ENCODE assay signal across 11 cellular contexts in the genomic region with DNA sequence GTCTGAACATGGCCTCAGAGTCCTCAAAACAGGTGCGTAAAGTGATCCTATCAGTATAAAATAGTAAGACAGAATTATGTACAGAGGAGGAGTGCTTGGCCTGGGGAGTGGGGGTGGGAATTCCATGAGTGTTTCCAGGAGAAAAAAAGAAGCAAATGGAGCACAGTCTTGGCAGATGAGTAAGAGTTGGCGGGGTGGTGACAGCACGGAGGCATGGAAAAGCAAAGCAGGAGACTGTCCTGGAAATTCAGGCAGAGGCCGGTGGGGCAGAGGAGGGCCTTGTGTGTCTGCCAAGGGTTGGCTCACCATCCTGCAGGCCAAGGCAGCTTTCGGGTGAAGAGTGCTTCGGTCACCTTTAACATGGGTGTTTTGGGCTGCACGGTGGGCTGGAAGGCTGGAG.
DNase-seq lines count a peak whose midpoint lies in the region; TF ChIP-seq lines count a peak whose summit lies in the region.
"Had no signal": no experiment of that assay in that cellular context is flagged by ENCODE, and none has a peak within 500 bp of the region (broad histone marks: within the 10 kb centered on the region; RNA-seq: fewer than 3 reads in every experiment).

No MANE protein-coding gene starts in this region.

- H3K27me3 Mint-ChIP-seq in Caco-2 (ENCODE audit: insufficient read depth, unreplicated experiment), result peaks cover 3% of the 10 kb centered on the region

- 2% methylated on average over 6 of the region's 7 CpGs for WGBS in mammary epithelial cell (ENCODE audit: low coverage, missing lambda C conversion rate)
- WGBS in hepatocyte (ENCODE audit: low lambda C conversion rate, missing lambda C conversion rate), result 89% methylated on average over 7 of the region's 7 CpGs

- no peaks in the 10 kb centered on the region for H3K9me2 ChIP-seq in hepatocyte (replicated peaks; ENCODE audit: insufficient read depth)

- CTCF ChIA-PET in mammary epithelial cell (lab: Charles Lee; ENCODE audit: low non-redundant PET) (interaction anchor here (0.6 kb wide), 1 partner anchor 32 kb away, joined by 5 read pairs; no protein-coding TSS in a partner anchor), Caco-2 (lab: Charles Lee) (no interaction called here)

- peaks cover 11% of the 10 kb centered on the region for H3K4me1 Mint-ChIP-seq in Caco-2 (ENCODE audit: low read depth, unreplicated experiment)

- H3K9me3 Mint-ChIP-seq in Caco-2 (ENCODE audit: unreplicated experiment), result no peaks in the 10 kb centered on the region

- intact Hi-C loops in mammary epithelial cell (cut with micrococcal nuclease) (loop anchor here (1.0 kb wide), 1 partner anchor 8 kb away; no protein-coding TSS in a partner anchor), Caco-2 (cut with micrococcal nuclease; ENCODE audit: unreplicated experiment) (no loop called here)

- no peaks in the 10 kb centered on the region for H3K27me3 ChIP-seq in mammary epithelial cell (ENCODE audit: insufficient read depth, low read length)
- H3K27me3 ChIP-seq in hepatocyte, result no peaks in the 10 kb centered on the region
- no peaks in the 10 kb centered on the region for H3K27me3 ChIP-seq in skeletal muscle tissue (ENCODE audit: control insufficient read depth in 3 of 3, insufficient read depth in 3 of 3, low read length in 3 of 3)
- no peaks in the 10 kb centered on the region; the same call in 1 of the 2 replicates for H3K27me3 ChIP-seq in Caco-2 (replicated peaks; ENCODE audit: control insufficient read depth, insufficient read depth, low read length)

- DNase-seq in GM04504 (ENCODE audit: low read depth) (peak; percentile 85), mammary epithelial cell (peak; percentile 35), hepatocyte (ENCODE audit: low spot score) (peak; percentile 47), NCI-H748 treated with DMSO at 0.1 percent for 48 hours (lab: John Stamatoyannopoulos, UW) (no peak), Caco-2 (no peak), OCI-M2 (lab: John Stamatoyannopoulos, UW; ENCODE audit: unreplicated experiment) (no peak)
- no peak for DNase-seq in activated naive CD4-positive, alpha-beta T cell treated with anti-CD3 and anti-CD28 coated beads, Interleukin-2, amount 50 U/mL, for 16 hours
- DNase-seq: MM.1S, naive B cell, SHP77 had no signal

- no peak overlapping the region for H3K4me3 ChIP-seq in mammary epithelial cell (replicated peaks in 1 of 3; ENCODE audit: insufficient read depth in 1 of 3, low read depth in 2 of 3, low read length in 3 of 3)
- no peak overlapping the region for H3K4me3 ChIP-seq in hepatocyte
- H3K4me3 ChIP-seq in skeletal muscle tissue (ENCODE audit: low read length in 3 of 3), result peak overlapping the region in 2 of 3 donors; percentile 17 to 42
- H3K4me3 ChIP-seq in Caco-2 (ENCODE audit: low read depth, low read length), result no peak overlapping the region

- H3K27ac ChIP-seq in mammary epithelial cell (ENCODE audit: insufficient read depth, low read depth, low read length) (peak overlapping the region; percentile 50), hepatocyte (peak overlapping the region; percentile 86), skeletal muscle tissue (ENCODE audit: low read depth, low read length) (peak overlapping the region; percentile 84)

- dilution Hi-C loops in mammary epithelial cell (cut with HindIII; ENCODE audit: low sequenced_read_pairs), result no loop called here

- H3K36me3 Mint-ChIP-seq in Caco-2 (ENCODE audit: insufficient read depth, unreplicated experiment), result no peaks in the 10 kb centered on the region
- H3K36me3 Mint-ChIP-seq: naive B cell had no signal

- H3K9me3 ChIP-seq in mammary epithelial cell (replicated peaks; ENCODE audit: insufficient read depth, low read length), result no peaks in the 10 kb centered on the region
- H3K9me3 ChIP-seq in hepatocyte (ENCODE audit: low read depth), result no peaks in the 10 kb centered on the region
- no peaks in the 10 kb centered on the region for H3K9me3 ChIP-seq in skeletal muscle tissue (ENCODE audit: control insufficient read depth in 3 of 3, low read length in 3 of 3)
- no peaks in the 10 kb centered on the region for H3K9me3 ChIP-seq in Caco-2

- TF ChIP-seq CTCF in mammary epithelial cell (conservative IDR thresholded peaks at IDR 0.05 in 1 of 2, IDR thresholded peaks at IDR 0.05 in 1 of 2; ENCODE audit: extremely low read depth in 1 of 2, insufficient read depth in 1 of 2, low read depth in 1 of 2, low read length in 2 of 2), result no peak
- no peak for TF ChIP-seq CTCF in hepatocyte (IDR thresholded peaks at IDR 0.05; ENCODE audit: poor library complexity)
- TF ChIP-seq CTCF in Caco-2 (IDR thresholded peaks at IDR 0.05; ENCODE audit: insufficient read depth in 1 of 2, low read depth in 1 of 2, low read length in 1 of 2, severe bottlenecking in 1 of 2, unreplicated experiment in 1 of 2), result no peak

- peaks cover 40% of the 10 kb centered on the region for H3K4me1 ChIP-seq in mammary epithelial cell (ENCODE audit: insufficient read depth, low read length)
- H3K4me1 ChIP-seq in hepatocyte (ENCODE audit: insufficient read depth), result peaks cover 33% of the 10 kb centered on the region
- peaks cover 42 to 54% (median 46%) of the 10 kb centered on the region in 3 donors for H3K4me1 ChIP-seq in skeletal muscle tissue (ENCODE audit: control insufficient read depth in 3 of 3, insufficient read depth in 3 of 3, low read length in 3 of 3)
- H3K4me1 ChIP-seq in Caco-2, result peaks cover 4% of the 10 kb centered on the region; the same call in 1 of the 2 replicates

- H3K9ac ChIP-seq in mammary epithelial cell (ENCODE audit: insufficient read depth, low read length) (no peak overlapping the region), skeletal muscle tissue (ENCODE audit: low read depth in 1 of 3, low read length in 3 of 3) (peak overlapping the region; percentile 17 to 40 (median 27))

- BruUV-seq in mammary epithelial cell (replicated peaks; lab: Mats Ljungman, UMichigan) (no TSS peak), Caco-2 (replicated peaks; lab: Mats Ljungman, UMichigan) (no TSS peak)

- no peak overlapping the region for H3K4me3 Mint-ChIP-seq in Caco-2 (ENCODE audit: unreplicated experiment)
- H3K4me3 Mint-ChIP-seq: naive B cell had no signal

- H3K79me2 ChIP-seq in mammary epithelial cell (ENCODE audit: insufficient read depth, low read length), result no peaks in the 10 kb centered on the region
- H3K79me2 ChIP-seq in hepatocyte, result no peaks in the 10 kb centered on the region

- H2AFZ ChIP-seq in mammary epithelial cell (ENCODE audit: low read depth, low read length) (peak overlapping the region; percentile 28), hepatocyte (no peak overlapping the region)

- POLR2A ChIA-PET in Caco-2 (lab: Charles Lee), result no interaction called here

- H3K27ac Mint-ChIP-seq in Caco-2 (ENCODE audit: unreplicated experiment), result no peak overlapping the region
- H3K27ac Mint-ChIP-seq: naive B cell had no signal

- H3K36me3 ChIP-seq in mammary epithelial cell (ENCODE audit: insufficient read depth, low read length) (no peaks in the 10 kb centered on the region), hepatocyte (replicated peaks; ENCODE audit: insufficient read depth, low read depth) (no peaks in the 10 kb centered on the region), skeletal muscle tissue (ENCODE audit: control insufficient read depth in 3 of 3, insufficient read depth in 3 of 3, low read length in 3 of 3) (no peaks in the 10 kb centered on the region), Caco-2 (ENCODE audit: control insufficient read depth, insufficient read depth, low read length) (no peaks in the 10 kb centered on the region)

- H3K4me2 ChIP-seq in mammary epithelial cell (ENCODE audit: insufficient read depth, low read depth, low read length), result peak overlapping the region; percentile 68
- H3K4me2 ChIP-seq in hepatocyte, result no peak overlapping the region

- H4K20me1 ChIP-seq in mammary epithelial cell (ENCODE audit: insufficient read depth, low read length) (no peaks in the 10 kb centered on the region), hepatocyte (ENCODE audit: insufficient read depth, poor library complexity, severe bottlenecking) (no peaks in the 10 kb centered on the region)

- in situ Hi-C loops in mammary epithelial cell (cut with MboI; ENCODE audit: low sequenced_read_pairs in 2 of 2), result no loop called here

Comparison
In these comparisons a context has a peak if more than half of its experiments do, and no peak if none do; other contexts are left out.
1. DNase-seq: peak in GM04504 (single experiment), mammary epithelial cell (single experiment) and hepatocyte (single experiment); none in NCI-H748 treated with DMSO at 0.1 percent for 48 hours (single experiment), activated naive CD4-positive, alpha-beta T cell treated with anti-CD3 and anti-CD28 coated beads, Interleukin-2, amount 50 U/mL, for 16 hours (single experiment), Caco-2 (0 of 2) and OCI-M2 (single experiment).
2. H3K4me3 ChIP-seq: peak in skeletal muscle tissue (2 of 3); none in mammary epithelial cell (0 of 3), hepatocyte (single experiment) and Caco-2 (single experiment).
3. Peak in every context shown above with its lines, with median percentiles within 50 percentile points of each other: H3K27ac ChIP-seq.